ENCODE assay signal across 19 cellular contexts in genomic region chr1:18561967-18562366, GRCh38.
"Had no signal": no experiment of that assay in that cellular context is flagged by ENCODE, and none has a peak within 500 bp of the region (broad histone marks: within the 10 kb centered on the region; RNA-seq: fewer than 3 reads in every experiment).

No MANE protein-coding gene starts in this region.

- H3K36me3 ChIP-seq: esophagus muscularis mucosa, gastroesophageal sphincter, heart right ventricle, left lung, lower lobe of right lung had no signal

- H3K9me3 Mint-ChIP-seq: mesothelial cell of epicardium had no signal

- DNase-seq: dermis blood vessel endothelial cell; dorsolateral prefrontal cortex; effector CD4-positive, alpha-beta T cell; effector memory CD4-positive, alpha-beta T cell; foreskin keratinocyte; head of caudate nucleus; heart right ventricle; hippocampal formation; left cardiac atrium; left lung; left ventricle myocardium superior; lower lobe of right lung; mesenchymal stem cell; mucosa of descending colon; naive B cell had no signal

- H3K4me3 ChIP-seq: coronary artery, dorsolateral prefrontal cortex, esophagus muscularis mucosa, gastroesophageal sphincter, heart right ventricle, left lung, lower lobe of right lung, mucosa of descending colon had no signal

- H3K4me1 ChIP-seq: foreskin keratinocyte, left lung had no signal

- H3K9me3 ChIP-seq: esophagus muscularis mucosa, heart right ventricle, left lung, lower lobe of right lung, mucosa of descending colon had no signal

- H3K27ac Mint-ChIP-seq: mesothelial cell of epicardium, naive B cell had no signal

- H3K4me3 Mint-ChIP-seq: mesothelial cell of epicardium, naive B cell had no signal

- H3K36me3 Mint-ChIP-seq: mesothelial cell of epicardium, naive B cell had no signal
